1 cellular context compared by ENCODE assay signal in the genomic region with DNA sequence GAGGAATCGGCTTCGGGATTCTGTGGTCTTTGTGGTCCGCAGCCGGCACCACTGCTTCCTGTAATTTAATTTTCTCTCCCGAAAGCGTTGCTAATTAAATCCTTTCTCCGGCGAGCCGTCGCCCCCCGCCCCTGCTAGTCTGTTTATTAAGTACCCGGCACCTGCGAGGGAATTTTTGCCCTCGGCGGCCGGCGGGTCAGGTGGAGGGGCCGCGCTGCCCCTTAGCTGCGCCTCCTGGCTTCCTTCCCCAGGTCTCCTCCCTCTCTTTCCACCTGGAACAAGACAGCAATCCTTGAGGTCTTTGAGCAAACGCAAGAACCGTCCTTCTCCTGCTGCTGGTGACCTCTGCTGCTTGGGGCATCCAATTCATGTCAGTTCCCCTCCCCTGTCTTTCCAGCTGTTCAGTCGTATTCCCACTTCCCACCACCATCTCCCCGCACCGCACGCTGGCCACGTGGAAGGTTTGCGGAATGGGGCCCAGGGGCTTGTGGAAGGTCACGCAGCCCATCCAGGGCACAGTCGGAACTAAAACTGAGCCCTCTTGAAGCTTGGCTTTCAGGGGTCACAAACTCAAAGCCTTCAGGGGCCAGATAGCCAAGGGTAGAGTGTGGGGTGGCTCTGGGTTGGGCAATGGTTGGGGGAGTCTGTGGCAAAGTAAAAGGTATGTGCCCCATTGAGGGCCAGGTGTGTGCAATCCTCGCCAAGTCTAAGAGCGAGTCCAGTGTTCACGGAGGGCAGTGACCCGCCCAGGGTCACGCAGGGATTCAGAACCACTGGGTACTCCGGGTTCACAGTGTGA.
TF ChIP-seq lines count a peak whose summit lies in the region.

No MANE protein-coding gene starts in this region.

TF ChIP-seq in HepG2, 621 proteins besides CTCF, POLR2A, EP300 and RAD21:
- 0 out of 2 replicates have a peak, but pooled peaks have one; percentile 6 for TF ChIP-seq MAX (IDR thresholded peaks at IDR 0.05)
- TF ChIP-seq, protein P1, sequence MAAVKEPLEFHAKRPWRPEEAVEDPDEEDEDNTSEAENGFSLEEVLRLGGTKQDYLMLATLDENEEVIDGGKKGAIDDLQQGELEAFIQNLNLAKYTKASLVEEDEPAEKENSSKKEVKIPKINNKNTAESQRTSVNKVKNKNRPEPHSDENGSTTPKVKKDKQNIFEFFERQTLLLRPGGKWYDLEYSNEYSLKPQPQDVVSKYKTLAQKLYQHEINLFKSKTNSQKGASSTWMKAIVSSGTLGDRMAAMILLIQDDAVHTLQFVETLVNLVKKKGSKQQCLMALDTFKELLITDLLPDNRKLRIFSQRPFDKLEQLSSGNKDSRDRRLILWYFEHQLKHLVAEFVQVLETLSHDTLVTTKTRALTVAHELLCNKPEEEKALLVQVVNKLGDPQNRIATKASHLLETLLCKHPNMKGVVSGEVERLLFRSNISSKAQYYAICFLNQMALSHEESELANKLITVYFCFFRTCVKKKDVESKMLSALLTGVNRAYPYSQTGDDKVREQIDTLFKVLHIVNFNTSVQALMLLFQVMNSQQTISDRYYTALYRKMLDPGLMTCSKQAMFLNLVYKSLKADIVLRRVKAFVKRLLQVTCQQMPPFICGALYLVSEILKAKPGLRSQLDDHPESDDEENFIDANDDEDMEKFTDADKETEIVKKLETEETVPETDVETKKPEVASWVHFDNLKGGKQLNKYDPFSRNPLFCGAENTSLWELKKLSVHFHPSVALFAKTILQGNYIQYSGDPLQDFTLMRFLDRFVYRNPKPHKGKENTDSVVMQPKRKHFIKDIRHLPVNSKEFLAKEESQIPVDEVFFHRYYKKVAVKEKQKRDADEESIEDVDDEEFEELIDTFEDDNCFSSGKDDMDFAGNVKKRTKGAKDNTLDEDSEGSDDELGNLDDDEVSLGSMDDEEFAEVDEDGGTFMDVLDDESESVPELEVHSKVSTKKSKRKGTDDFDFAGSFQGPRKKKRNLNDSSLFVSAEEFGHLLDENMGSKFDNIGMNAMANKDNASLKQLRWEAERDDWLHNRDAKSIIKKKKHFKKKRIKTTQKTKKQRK (IDR thresholded peaks at IDR 0.05; ENCODE audit: low read length): no peak
